26 cellular contexts compared by ENCODE assay signal in genomic region chr11:85423331-85423730, GRCh38.
DNase-seq lines count a peak whose midpoint lies in the region; ATAC-seq lines count a peak whose summit lies in the region.
"Had no signal": no experiment of that assay in that cellular context is flagged by ENCODE, and none has a peak within 500 bp of the region (broad histone marks: within the 10 kb centered on the region; RNA-seq: fewer than 3 reads in every experiment).

No MANE protein-coding gene starts in this region.

- H3K27me3 ChIP-seq in mucosa of rectum (ENCODE audit: control insufficient read depth in 2 of 2, insufficient read depth in 2 of 2, low read length in 2 of 2): no peaks in the 10 kb centered on the region
- H3K27me3 ChIP-seq: esophagus muscularis mucosa, stomach, vagina had no signal

- ATAC-seq in stimulated activated naive CD8-positive, alpha-beta T cell treated with anti-CD3 and anti-CD28 coated beads, Interleukin-15, Interleukin-2, amounts not matched to agents 100 U/mL and 50 U/mL, for 24 hours: no peak
- ATAC-seq in HG03196 (IDR thresholded peaks at IDR 0.05; ENCODE audit: unreplicated experiment): no peak
- ATAC-seq: activated CD4-positive, CD25-positive, alpha-beta regulatory T cell treated with anti-CD3 and anti-CD28 coated beads, Interleukin-2, amount 50 U/mL, for 24 hours; GM23338; PC-3; right cardiac atrium; SK-N-SH treated with all-trans-retinoic acid at 6 μM for 48 hours; T-helper 17 cell had no signal

- no peaks in the 10 kb centered on the region for H3K36me3 ChIP-seq in mucosa of rectum (ENCODE audit: control insufficient read depth in 2 of 2, insufficient read depth in 2 of 2, low read length in 2 of 2)
- H3K36me3 ChIP-seq: esophagus muscularis mucosa, left ventricle myocardium inferior, stomach, vagina had no signal

- no peak overlapping the region for H3K4me3 ChIP-seq in mucosa of rectum (ENCODE audit: low read length in 2 of 2)
- H3K4me3 ChIP-seq: esophagus muscularis mucosa, GM23338, left ventricle myocardium inferior, stomach, vagina had no signal

- peak; percentile 16 for DNase-seq in NCI-H1105 treated with DMSO at 0.1 percent for 48 hours (lab: John Stamatoyannopoulos, UW)
- DNase-seq in NCI-H1105 (lab: John Stamatoyannopoulos, UW): no peak
- peak; percentile 17 to 35 for DNase-seq in NCI-H187 (lab: John Stamatoyannopoulos, UW)
- peak; percentile 2 for DNase-seq in NCI-H748 treated with DMSO at 0.1 percent for 48 hours (lab: John Stamatoyannopoulos, UW)
- DNase-seq in activated effector memory CD4-positive, alpha-beta T cell treated with anti-CD3 and anti-CD28 coated beads, Interleukin-2, amount 50 U/mL, for 16 hours: no peak
- no peak for DNase-seq in stimulated activated naive CD8-positive, alpha-beta T cell treated with anti-CD3 and anti-CD28 coated beads, Interleukin-15, Interleukin-2, amounts not matched to agents 100 U/mL and 50 U/mL, for 24 hours
- DNase-seq: activated CD4-positive, alpha-beta T cell treated with anti-CD3 and anti-CD28 coated beads, Interleukin-2, amount 50 U/mL, for 4 hours; activated naive CD4-positive, alpha-beta T cell treated with anti-CD3 and anti-CD28 coated beads, Interleukin-2, amount 10 ng/mL, durations not matched to agents 7 days and 5 days; cerebellar nuclear complex; foreskin fibroblast; left ventricle myocardium inferior; mesenchymal stem cell; NCI-H1436; PC-3; right cardiac atrium; stimulated activated CD8-positive, alpha-beta memory T cell treated with anti-CD3 and anti-CD28 coated beads, Interleukin-4, amount 100 ng/mL, for 48 hours; stomach; T-helper 17 cell had no signal

- H3K27ac ChIP-seq in mucosa of rectum (ENCODE audit: low read depth in 2 of 2, low read length in 2 of 2): peak overlapping the region; percentile 39 to 52
- H3K27ac ChIP-seq: C4-2B, esophagus muscularis mucosa, left ventricle myocardium inferior, stomach, vagina had no signal

- H3K9me3 ChIP-seq in mucosa of rectum (ENCODE audit: control insufficient read depth in 2 of 2, low read length in 2 of 2): no peaks in the 10 kb centered on the region
- H3K9me3 ChIP-seq: vagina had no signal

- peaks cover 4 to 8% of the 10 kb centered on the region in 2 donors for H3K4me1 ChIP-seq in mucosa of rectum (ENCODE audit: control insufficient read depth in 2 of 2, insufficient read depth in 2 of 2, low read length in 2 of 2)
- H3K4me1 ChIP-seq: esophagus muscularis mucosa, left ventricle myocardium inferior, stomach, vagina had no signal

- H3K9ac ChIP-seq in mucosa of rectum (ENCODE audit: low read depth in 1 of 2, low read length in 2 of 2): no peak overlapping the region

Comparison
In these comparisons a context has a peak if more than half of its experiments do, and no peak if none do; other contexts are left out.
1. DNase-seq: peak in NCI-H1105 treated with DMSO at 0.1 percent for 48 hours (single experiment), NCI-H187 (2 of 2) and NCI-H748 treated with DMSO at 0.1 percent for 48 hours (single experiment); none in NCI-H1105 (single experiment), activated effector memory CD4-positive, alpha-beta T cell treated with anti-CD3 and anti-CD28 coated beads, Interleukin-2, amount 50 U/mL, for 16 hours (single experiment) and stimulated activated naive CD8-positive, alpha-beta T cell treated with anti-CD3 and anti-CD28 coated beads, Interleukin-15, Interleukin-2, amounts not matched to agents 100 U/mL and 50 U/mL, for 24 hours (single experiment).